ENCODE assay signal across 2 cellular contexts in the genomic region with DNA sequence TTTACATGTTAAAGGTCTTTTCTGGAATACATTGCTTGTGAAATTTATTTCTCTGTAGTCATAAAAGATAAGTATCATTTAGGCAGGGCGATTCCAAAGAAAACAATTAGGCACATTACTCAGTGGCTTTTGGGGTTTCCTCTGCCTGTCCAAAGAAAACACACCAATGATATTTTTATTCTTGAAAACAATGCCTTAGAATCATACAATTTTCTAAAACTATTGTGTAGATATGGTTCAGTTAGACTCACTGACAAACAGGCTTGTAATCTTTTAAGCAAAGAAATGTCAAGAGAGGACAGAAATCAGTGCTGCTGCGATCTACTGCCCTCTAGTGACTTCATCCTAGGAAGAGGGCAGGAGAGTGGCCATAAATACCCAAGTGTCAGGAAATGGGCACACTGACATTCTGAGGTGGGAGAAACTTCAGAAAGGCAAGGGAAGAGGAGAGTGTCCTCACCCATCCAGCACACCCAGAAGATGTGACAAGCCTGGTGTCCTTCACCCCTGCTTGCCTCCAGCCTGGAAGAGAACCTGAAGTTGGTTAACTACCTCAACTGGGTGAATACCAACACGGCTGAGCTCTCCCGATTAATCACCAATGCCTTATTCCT.
TF ChIP-seq lines count a peak whose summit lies in the region.

No MANE protein-coding gene starts in this region.

TF ChIP-seq in HEK293, 187 proteins besides CTCF, POLR2A, EP300 and RAD21 (continued from another document):
- TF ChIP-seq, protein P1, sequence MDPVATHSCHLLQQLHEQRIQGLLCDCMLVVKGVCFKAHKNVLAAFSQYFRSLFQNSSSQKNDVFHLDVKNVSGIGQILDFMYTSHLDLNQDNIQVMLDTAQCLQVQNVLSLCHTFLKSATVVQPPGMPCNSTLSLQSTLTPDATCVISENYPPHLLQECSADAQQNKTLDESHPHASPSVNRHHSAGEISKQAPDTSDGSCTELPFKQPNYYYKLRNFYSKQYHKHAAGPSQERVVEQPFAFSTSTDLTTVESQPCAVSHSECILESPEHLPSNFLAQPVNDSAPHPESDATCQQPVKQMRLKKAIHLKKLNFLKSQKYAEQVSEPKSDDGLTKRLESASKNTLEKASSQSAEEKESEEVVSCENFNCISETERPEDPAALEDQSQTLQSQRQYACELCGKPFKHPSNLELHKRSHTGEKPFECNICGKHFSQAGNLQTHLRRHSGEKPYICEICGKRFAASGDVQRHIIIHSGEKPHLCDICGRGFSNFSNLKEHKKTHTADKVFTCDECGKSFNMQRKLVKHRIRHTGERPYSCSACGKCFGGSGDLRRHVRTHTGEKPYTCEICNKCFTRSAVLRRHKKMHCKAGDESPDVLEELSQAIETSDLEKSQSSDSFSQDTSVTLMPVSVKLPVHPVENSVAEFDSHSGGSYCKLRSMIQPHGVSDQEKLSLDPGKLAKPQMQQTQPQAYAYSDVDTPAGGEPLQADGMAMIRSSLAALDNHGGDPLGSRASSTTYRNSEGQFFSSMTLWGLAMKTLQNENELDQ (tag by site-specific recombination; IDR thresholded peaks at IDR 0.05; ENCODE audit: low read depth): no peak
- TF ChIP-seq ZNF777 (tag by site-specific recombination; IDR thresholded peaks at IDR 0.05; ENCODE audit: borderline replicate concordance): no peak
- peak; percentile 52; the same call in 1 of the 2 replicates for TF ChIP-seq ZSCAN30 (tag by site-specific recombination; IDR thresholded peaks at IDR 0.05)
- TF ChIP-seq GFI1B (tag by site-specific recombination; IDR thresholded peaks at IDR 0.05): 0 out of 2 replicates have a peak, but pooled peaks have one; percentile 19
- no peak for TF ChIP-seq GLIS1 (tag by site-specific recombination; IDR thresholded peaks at IDR 0.05)
- TF ChIP-seq ZNF654 (tag by site-specific recombination; IDR thresholded peaks at IDR 0.05; ENCODE audit: low read depth): peak; percentile 68
- 0 out of 2 replicates have a peak, but pooled peaks have one; percentile 19 for TF ChIP-seq ZNF660 (tag by site-specific recombination; IDR thresholded peaks at IDR 0.05)
- TF ChIP-seq ZBTB17 (tag by site-specific recombination; IDR thresholded peaks at IDR 0.05): peak; percentile 55
- TF ChIP-seq ZNF48 (tag by site-specific recombination; IDR thresholded peaks at IDR 0.05): no peak
- TF ChIP-seq, protein P2, sequence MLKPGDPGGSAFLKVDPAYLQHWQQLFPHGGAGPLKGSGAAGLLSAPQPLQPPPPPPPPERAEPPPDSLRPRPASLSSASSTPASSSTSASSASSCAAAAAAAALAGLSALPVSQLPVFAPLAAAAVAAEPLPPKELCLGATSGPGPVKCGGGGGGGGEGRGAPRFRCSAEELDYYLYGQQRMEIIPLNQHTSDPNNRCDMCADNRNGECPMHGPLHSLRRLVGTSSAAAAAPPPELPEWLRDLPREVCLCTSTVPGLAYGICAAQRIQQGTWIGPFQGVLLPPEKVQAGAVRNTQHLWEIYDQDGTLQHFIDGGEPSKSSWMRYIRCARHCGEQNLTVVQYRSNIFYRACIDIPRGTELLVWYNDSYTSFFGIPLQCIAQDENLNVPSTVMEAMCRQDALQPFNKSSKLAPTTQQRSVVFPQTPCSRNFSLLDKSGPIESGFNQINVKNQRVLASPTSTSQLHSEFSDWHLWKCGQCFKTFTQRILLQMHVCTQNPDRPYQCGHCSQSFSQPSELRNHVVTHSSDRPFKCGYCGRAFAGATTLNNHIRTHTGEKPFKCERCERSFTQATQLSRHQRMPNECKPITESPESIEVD (tag by site-specific recombination; IDR thresholded peaks at IDR 0.05): peak; percentile 55
- TF ChIP-seq, protein P3, sequence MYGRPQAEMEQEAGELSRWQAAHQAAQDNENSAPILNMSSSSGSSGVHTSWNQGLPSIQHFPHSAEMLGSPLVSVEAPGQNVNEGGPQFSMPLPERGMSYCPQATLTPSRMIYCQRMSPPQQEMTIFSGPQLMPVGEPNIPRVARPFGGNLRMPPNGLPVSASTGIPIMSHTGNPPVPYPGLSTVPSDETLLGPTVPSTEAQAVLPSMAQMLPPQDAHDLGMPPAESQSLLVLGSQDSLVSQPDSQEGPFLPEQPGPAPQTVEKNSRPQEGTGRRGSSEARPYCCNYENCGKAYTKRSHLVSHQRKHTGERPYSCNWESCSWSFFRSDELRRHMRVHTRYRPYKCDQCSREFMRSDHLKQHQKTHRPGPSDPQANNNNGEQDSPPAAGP (tag by site-specific recombination; IDR thresholded peaks at IDR 0.05): no peak
- no peak for TF ChIP-seq GLIS2 (tag by site-specific recombination; IDR thresholded peaks at IDR 0.05)
- peak; percentile 70 for TF ChIP-seq PRDM1 (tag by site-specific recombination; IDR thresholded peaks at IDR 0.05)
- peak; percentile 87 for TF ChIP-seq TRIM28 (IDR thresholded peaks at IDR 0.05; ENCODE audit: borderline replicate concordance, low read length)
- TF ChIP-seq ZNF24 (tag by site-specific recombination; IDR thresholded peaks at IDR 0.05): 0 out of 2 replicates have a peak, but pooled peaks have one; percentile 34
- no peak for TF ChIP-seq ZNF514 (tag by site-specific recombination; IDR thresholded peaks at IDR 0.05)
- TF ChIP-seq, protein P4, sequence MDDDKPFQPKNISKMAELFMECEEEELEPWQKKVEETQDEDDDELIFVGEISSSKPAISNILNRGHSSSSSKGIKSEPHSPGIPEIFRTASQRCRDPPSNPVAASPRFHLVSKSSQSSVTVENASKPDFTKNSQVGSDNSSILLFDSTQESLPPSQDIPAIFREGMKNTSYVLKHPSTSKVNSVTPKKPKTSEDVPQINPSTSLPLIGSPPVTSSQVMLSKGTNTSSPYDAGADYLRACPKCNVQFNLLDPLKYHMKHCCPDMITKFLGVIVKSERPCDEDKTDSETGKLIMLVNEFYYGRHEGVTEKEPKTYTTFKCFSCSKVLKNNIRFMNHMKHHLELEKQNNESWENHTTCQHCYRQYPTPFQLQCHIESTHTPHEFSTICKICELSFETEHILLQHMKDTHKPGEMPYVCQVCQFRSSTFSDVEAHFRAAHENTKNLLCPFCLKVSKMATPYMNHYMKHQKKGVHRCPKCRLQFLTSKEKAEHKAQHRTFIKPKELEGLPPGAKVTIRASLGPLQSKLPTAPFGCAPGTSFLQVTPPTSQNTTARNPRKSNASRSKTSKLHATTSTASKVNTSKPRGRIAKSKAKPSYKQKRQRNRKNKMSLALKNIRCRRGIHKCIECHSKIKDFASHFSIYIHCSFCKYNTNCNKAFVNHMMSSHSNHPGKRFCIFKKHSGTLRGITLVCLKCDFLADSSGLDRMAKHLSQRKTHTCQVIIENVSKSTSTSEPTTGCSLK (tag by site-specific recombination; IDR thresholded peaks at IDR 0.05): no peak
TF ChIP-seq in HEK293: peak in this region for 9.

TF ChIP-seq in HepG2, 621 proteins besides CTCF, POLR2A, EP300 and RAD21 (continued from another document):
- TF ChIP-seq, protein P5, sequence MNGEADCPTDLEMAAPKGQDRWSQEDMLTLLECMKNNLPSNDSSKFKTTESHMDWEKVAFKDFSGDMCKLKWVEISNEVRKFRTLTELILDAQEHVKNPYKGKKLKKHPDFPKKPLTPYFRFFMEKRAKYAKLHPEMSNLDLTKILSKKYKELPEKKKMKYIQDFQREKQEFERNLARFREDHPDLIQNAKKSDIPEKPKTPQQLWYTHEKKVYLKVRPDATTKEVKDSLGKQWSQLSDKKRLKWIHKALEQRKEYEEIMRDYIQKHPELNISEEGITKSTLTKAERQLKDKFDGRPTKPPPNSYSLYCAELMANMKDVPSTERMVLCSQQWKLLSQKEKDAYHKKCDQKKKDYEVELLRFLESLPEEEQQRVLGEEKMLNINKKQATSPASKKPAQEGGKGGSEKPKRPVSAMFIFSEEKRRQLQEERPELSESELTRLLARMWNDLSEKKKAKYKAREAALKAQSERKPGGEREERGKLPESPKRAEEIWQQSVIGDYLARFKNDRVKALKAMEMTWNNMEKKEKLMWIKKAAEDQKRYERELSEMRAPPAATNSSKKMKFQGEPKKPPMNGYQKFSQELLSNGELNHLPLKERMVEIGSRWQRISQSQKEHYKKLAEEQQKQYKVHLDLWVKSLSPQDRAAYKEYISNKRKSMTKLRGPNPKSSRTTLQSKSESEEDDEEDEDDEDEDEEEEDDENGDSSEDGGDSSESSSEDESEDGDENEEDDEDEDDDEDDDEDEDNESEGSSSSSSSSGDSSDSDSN (CRISPR knock-in tag; IDR thresholded peaks at IDR 0.05): no peak
- TF ChIP-seq ZNF225 (CRISPR knock-in tag; IDR thresholded peaks at IDR 0.05) (no peak), ZNF468 (CRISPR knock-in tag; IDR thresholded peaks at IDR 0.05) (no peak), STAG1 (CRISPR knock-in tag; IDR thresholded peaks at IDR 0.05) (peak; percentile 83), FOXJ3 (CRISPR knock-in tag; IDR thresholded peaks at IDR 0.05; ENCODE audit: borderline replicate concordance) (no peak), ZNF44 (CRISPR knock-in tag; IDR thresholded peaks at IDR 0.05) (no peak), RBFOX2 (IDR thresholded peaks at IDR 0.05; ENCODE audit: low read depth, low read length) (no peak), ZNF326 (CRISPR knock-in tag; IDR thresholded peaks at IDR 0.05; ENCODE audit: borderline replicate concordance) (no peak), STAT5B (CRISPR knock-in tag; IDR thresholded peaks at IDR 0.05) (no peak), YEATS2 (CRISPR knock-in tag; IDR thresholded peaks at IDR 0.05; ENCODE audit: borderline replicate concordance) (0 out of 2 replicates have a peak, but pooled peaks have one; percentile 8), TEAD3 (CRISPR knock-in tag; optimal IDR thresholded peaks at IDR 0.05; ENCODE audit: borderline replicate concordance) (peak; percentile 21), ZNF615 (CRISPR knock-in tag; IDR thresholded peaks at IDR 0.05; ENCODE audit: borderline replicate concordance) (no peak), ZNF12 (CRISPR knock-in tag; IDR thresholded peaks at IDR 0.05) (peak; percentile 90; the same call in 1 of the 2 replicates), ZNF432 (CRISPR knock-in tag; IDR thresholded peaks at IDR 0.05; ENCODE audit: borderline replicate concordance) (no peak), SMAD1 (CRISPR knock-in tag; IDR thresholded peaks at IDR 0.05; ENCODE audit: borderline replicate concordance, low read depth) (no peak), SMC3 (IDR thresholded peaks at IDR 0.05; ENCODE audit: low read length) (peak; percentile 64)
- TF ChIP-seq, protein P6, sequence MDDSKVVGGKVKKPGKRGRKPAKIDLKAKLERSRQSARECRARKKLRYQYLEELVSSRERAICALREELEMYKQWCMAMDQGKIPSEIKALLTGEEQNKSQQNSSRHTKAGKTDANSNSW (CRISPR knock-in tag; IDR thresholded peaks at IDR 0.05; ENCODE audit: borderline replicate concordance): no peak
- TF ChIP-seq, protein P7, sequence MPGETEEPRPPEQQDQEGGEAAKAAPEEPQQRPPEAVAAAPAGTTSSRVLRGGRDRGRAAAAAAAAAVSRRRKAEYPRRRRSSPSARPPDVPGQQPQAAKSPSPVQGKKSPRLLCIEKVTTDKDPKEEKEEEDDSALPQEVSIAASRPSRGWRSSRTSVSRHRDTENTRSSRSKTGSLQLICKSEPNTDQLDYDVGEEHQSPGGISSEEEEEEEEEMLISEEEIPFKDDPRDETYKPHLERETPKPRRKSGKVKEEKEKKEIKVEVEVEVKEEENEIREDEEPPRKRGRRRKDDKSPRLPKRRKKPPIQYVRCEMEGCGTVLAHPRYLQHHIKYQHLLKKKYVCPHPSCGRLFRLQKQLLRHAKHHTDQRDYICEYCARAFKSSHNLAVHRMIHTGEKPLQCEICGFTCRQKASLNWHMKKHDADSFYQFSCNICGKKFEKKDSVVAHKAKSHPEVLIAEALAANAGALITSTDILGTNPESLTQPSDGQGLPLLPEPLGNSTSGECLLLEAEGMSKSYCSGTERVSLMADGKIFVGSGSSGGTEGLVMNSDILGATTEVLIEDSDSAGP (CRISPR knock-in tag; IDR thresholded peaks at IDR 0.05; ENCODE audit: borderline replicate concordance): no peak
- TF ChIP-seq, protein P8, sequence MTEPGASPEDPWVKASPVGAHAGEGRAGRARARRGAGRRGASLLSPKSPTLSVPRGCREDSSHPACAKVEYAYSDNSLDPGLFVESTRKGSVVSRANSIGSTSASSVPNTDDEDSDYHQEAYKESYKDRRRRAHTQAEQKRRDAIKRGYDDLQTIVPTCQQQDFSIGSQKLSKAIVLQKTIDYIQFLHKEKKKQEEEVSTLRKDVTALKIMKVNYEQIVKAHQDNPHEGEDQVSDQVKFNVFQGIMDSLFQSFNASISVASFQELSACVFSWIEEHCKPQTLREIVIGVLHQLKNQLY (CRISPR knock-in tag; IDR thresholded peaks at IDR 0.05): no peak
- TF ChIP-seq, protein P9, sequence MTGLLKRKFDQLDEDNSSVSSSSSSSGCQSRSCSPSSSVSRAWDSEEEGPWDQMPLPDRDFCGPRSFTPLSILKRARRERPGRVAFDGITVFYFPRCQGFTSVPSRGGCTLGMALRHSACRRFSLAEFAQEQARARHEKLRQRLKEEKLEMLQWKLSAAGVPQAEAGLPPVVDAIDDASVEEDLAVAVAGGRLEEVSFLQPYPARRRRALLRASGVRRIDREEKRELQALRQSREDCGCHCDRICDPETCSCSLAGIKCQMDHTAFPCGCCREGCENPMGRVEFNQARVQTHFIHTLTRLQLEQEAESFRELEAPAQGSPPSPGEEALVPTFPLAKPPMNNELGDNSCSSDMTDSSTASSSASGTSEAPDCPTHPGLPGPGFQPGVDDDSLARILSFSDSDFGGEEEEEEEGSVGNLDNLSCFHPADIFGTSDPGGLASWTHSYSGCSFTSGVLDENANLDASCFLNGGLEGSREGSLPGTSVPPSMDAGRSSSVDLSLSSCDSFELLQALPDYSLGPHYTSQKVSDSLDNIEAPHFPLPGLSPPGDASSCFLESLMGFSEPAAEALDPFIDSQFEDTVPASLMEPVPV (CRISPR knock-in tag; IDR thresholded peaks at IDR 0.05): no peak
